ENCODE assay signal across 1 cellular context in genomic region chr17:42155614-42156045, GRCh38.
TF ChIP-seq lines count a peak whose summit lies in the region.

No MANE protein-coding gene starts in this region.

TF ChIP-seq in H1, 55 proteins besides CTCF, POLR2A, EP300 and RAD21:
- no peak for TF ChIP-seq BACH1 (IDR thresholded peaks at IDR 0.05; ENCODE audit: low read length)
- TF ChIP-seq JUND (IDR thresholded peaks at IDR 0.05; ENCODE audit: low read length): no peak
- TF ChIP-seq NANOG (IDR thresholded peaks at IDR 0.05; ENCODE audit: insufficient read depth, low read depth, low read length, poor library complexity, severe bottlenecking): no peak
- no peak for TF ChIP-seq GABPA (IDR thresholded peaks at IDR 0.05; ENCODE audit: borderline replicate concordance, insufficient read depth, low read length)
- no peak for TF ChIP-seq NRF1 (IDR thresholded peaks at IDR 0.05; ENCODE audit: low read depth, low read length)
- no peak for TF ChIP-seq RFX5 (IDR thresholded peaks at IDR 0.05; ENCODE audit: borderline replicate concordance, low read depth, low read length)
- TF ChIP-seq E2F6 (IDR thresholded peaks at IDR 0.05): no peak
- TF ChIP-seq KDM5A (IDR thresholded peaks at IDR 0.05; ENCODE audit: low read length): no peak
- TF ChIP-seq JUN (IDR thresholded peaks at IDR 0.05; ENCODE audit: low read depth, low read length): no peak
- no peak for TF ChIP-seq GTF2F1 (IDR thresholded peaks at IDR 0.05; ENCODE audit: borderline replicate concordance, low read depth, low read length)
- TF ChIP-seq YY1 (IDR thresholded peaks at IDR 0.05; ENCODE audit: low read depth, low read length): no peak
- TF ChIP-seq CEBPB (IDR thresholded peaks at IDR 0.05; ENCODE audit: low read depth, low read length): no peak
- TF ChIP-seq EZH2 (IDR thresholded peaks at IDR 0.05; ENCODE audit: low read depth, low read length, severe bottlenecking): no peak
- no peak for TF ChIP-seq CBX8 (IDR thresholded peaks at IDR 0.05; ENCODE audit: borderline replicate concordance, low read depth, low read length)
- TF ChIP-seq ATF2 (IDR thresholded peaks at IDR 0.05; ENCODE audit: low read length): no peak
- no peak for TF ChIP-seq CBX5 (IDR thresholded peaks at IDR 0.05; ENCODE audit: low read depth, low read length)
- TF ChIP-seq TAF1 (IDR thresholded peaks at IDR 0.05; ENCODE audit: low read depth, low read length): no peak
- TF ChIP-seq BCL11A (IDR thresholded peaks at IDR 0.05; ENCODE audit: low read depth in 2 of 2, low read length in 2 of 2): no peak
